ENCODE assay signal across 8 cellular contexts in genomic region chr17:44187131-44187899, GRCh38. TPM values are rescaled to one million over a fixed set of nuclear protein-coding genes. Genes with fewer than 3 reads are reported as not detected.
DNase-seq lines count a peak whose midpoint lies in the region; ATAC-seq and TF ChIP-seq lines count a peak whose summit lies in the region.

No MANE protein-coding gene starts in this region.

- TSS peak; percentile 57 for BruUV-seq in IMR-90 (replicated peaks; lab: Mats Ljungman, UMichigan)

- 0 out of 2 replicates have a peak, but pooled peaks cover 4% of the 10 kb centered on the region for H3K9me1 ChIP-seq in IMR-90 (ENCODE audit: insufficient read depth, low read length)

- peaks cover 27% of the 10 kb centered on the region for H3K36me3 ChIP-seq in IMR-90 (ENCODE audit: control insufficient read depth, insufficient read depth, low read length)
- peaks cover 38% of the 10 kb centered on the region for H3K36me3 ChIP-seq in left ventricle myocardium inferior
- H3K36me3 ChIP-seq in skeletal muscle satellite cell (ENCODE audit: insufficient read depth, low read length) = peaks cover 33% of the 10 kb centered on the region

- peak overlapping the region; percentile 100 for H4K91ac ChIP-seq in IMR-90 (ENCODE audit: insufficient read depth, low read depth, low read length)

- no peaks in the 10 kb centered on the region for H3K9me3 Mint-ChIP-seq in activated naive CD4-positive, alpha-beta T cell treated with anti-CD3 and anti-CD28 coated beads, Interleukin-2, amount 50 U/mL, for 72 hours

- CTCF ChIA-PET in IMR-90 (lab: Yijun Ruan, JAX) = no interaction called here

- H2AFZ ChIP-seq in IMR-90 (replicated peaks; ENCODE audit: low read length, poor library complexity) = peak overlapping the region; percentile 91

- TF ChIP-seq CTCF in GM12865 (IDR thresholded peaks at IDR 0.05; ENCODE audit: insufficient read depth, low read depth, low read length, missing control alignments) (no peak), IMR-90 (conservative IDR thresholded peaks at IDR 0.05; ENCODE audit: low read depth, low read length) (no peak), left ventricle myocardium inferior (IDR thresholded peaks at IDR 0.05; ENCODE audit: borderline replicate concordance) (no peak)

- peaks cover 30 to 67% of the 10 kb centered on the region in 2 experiments for H3K79me1 ChIP-seq in IMR-90 (ENCODE audit: low read depth in 1 of 2, low read length in 2 of 2)

- peaks cover 7% of the 10 kb centered on the region for H4K20me1 ChIP-seq in IMR-90 (ENCODE audit: insufficient read depth, low read length)

- H3K4ac ChIP-seq in IMR-90 (ENCODE audit: low read depth, low read length) = peak overlapping the region; percentile 99

- H3K14ac ChIP-seq in IMR-90 (replicated peaks; ENCODE audit: low read depth, low read length) = peak overlapping the region; percentile 100

- peak overlapping the region; percentile 96 for H3K27ac ChIP-seq in IMR-90 (ENCODE audit: insufficient read depth, low read length)
- H3K27ac ChIP-seq in left ventricle myocardium inferior (replicated peaks) = peak overlapping the region; percentile 99

- TF ChIP-seq POLR2A in IMR-90 (IDR thresholded peaks at IDR 0.05; ENCODE audit: low read depth, low read length) = peak; percentile 60

- H3K4me2 ChIP-seq in IMR-90 (ENCODE audit: low read depth, low read length) = peak overlapping the region; percentile 91
- peak overlapping the region; percentile 91 for H3K4me2 ChIP-seq in skeletal muscle satellite cell (ENCODE audit: low read length)

- H2BK20ac ChIP-seq in IMR-90 (ENCODE audit: low read depth, low read length) = peak overlapping the region; percentile 97

- ATAC-seq in GM21528 (IDR thresholded peaks at IDR 0.05; ENCODE audit: low FRiP score, unreplicated experiment) = peak; percentile 54
- ATAC-seq in IMR-90 (ENCODE audit: low read depth) = peak; percentile 75
- peak; percentile 57 to 67 for ATAC-seq in activated naive CD4-positive, alpha-beta T cell treated with anti-CD3 and anti-CD28 coated beads, Interleukin-2, amount 50 U/mL, for 72 hours

- WGBS in IMR-90 (ENCODE audit: extremely low coverage in 2 of 2, insufficient read length in 1 of 2), 2 experiments = 0% methylated on average over 10 of the region's 32 CpGs; no CpG with 5 or more reads in 1 of the 2 experiments

- intact Hi-C loops in IMR-90 (cut with micrococcal nuclease) = no loop called here
- intact Hi-C loops in left ventricle myocardium inferior (cut with micrococcal nuclease) = no loop called here

- peak overlapping the region; percentile 98 for H3K18ac ChIP-seq in IMR-90 (ENCODE audit: low read depth, low read length)

- dilution Hi-C loops in IMR-90 (cut with HindIII; ENCODE audit: low sequenced_read_pairs, unreplicated experiment) = no loop called here

- H3K23ac ChIP-seq in IMR-90 (ENCODE audit: low read depth, low read length) = peak overlapping the region; percentile 99

- peak overlapping the region; percentile 91 to 98 for H3K27ac Mint-ChIP-seq in activated naive CD4-positive, alpha-beta T cell treated with anti-CD3 and anti-CD28 coated beads, Interleukin-2, amount 50 U/mL, for 72 hours

- POLR2A ChIA-PET in IMR-90 (lab: Charles Lee; ENCODE audit: unreplicated experiment) = interaction anchor here (0.5 to 1.0 kb wide), 3 partner anchors 11 to 19 kb away, joined by 3 to 4 read pairs (median 4); no protein-coding TSS in a partner anchor

- H3K36me3 Mint-ChIP-seq in activated naive CD4-positive, alpha-beta T cell treated with anti-CD3 and anti-CD28 coated beads, Interleukin-2, amount 50 U/mL, for 72 hours = peaks cover 18 to 26% of the 10 kb centered on the region in 2 donors

- H3K56ac ChIP-seq in IMR-90 (ENCODE audit: extremely low read depth, insufficient read depth, low read length) = peak overlapping the region; percentile 100

- peak overlapping the region; percentile 98 for H4K5ac ChIP-seq in IMR-90 (ENCODE audit: low read depth, low read length)

- H2BK15ac ChIP-seq in IMR-90 (ENCODE audit: low read depth, low read length) = peak overlapping the region; percentile 98; the same call in 2 of the 3 replicates

- H3K9ac ChIP-seq in IMR-90 (ENCODE audit: low read depth, low read length) (peak overlapping the region; percentile 98), skeletal muscle satellite cell (ENCODE audit: low read depth, low read length) (peak overlapping the region; percentile 95)

- H2AK9ac ChIP-seq in IMR-90 (replicated peaks; ENCODE audit: low read depth, low read length, poor library complexity) = peak overlapping the region; percentile 97

- H3K27me3 ChIP-seq in IMR-90 (ENCODE audit: control insufficient read depth, insufficient read depth, low read length) = no peaks in the 10 kb centered on the region
- H3K27me3 ChIP-seq in left ventricle myocardium inferior (ENCODE audit: low read depth) = no peaks in the 10 kb centered on the region
- no peaks in the 10 kb centered on the region for H3K27me3 ChIP-seq in skeletal muscle satellite cell (ENCODE audit: control insufficient read depth, insufficient read depth, low read length)

- peak overlapping the region; percentile 97 to 100 for H4K8ac ChIP-seq in IMR-90 (ENCODE audit: low read depth in 2 of 2, low read length in 2 of 2)

- in situ Hi-C loops in IMR-90 (cut with MboI; ENCODE audit: low sequenced_read_pairs) = no loop called here

- H3K4me1 ChIP-seq in IMR-90 (ENCODE audit: control insufficient read depth, insufficient read depth, low read length) (peaks cover 2% of the 10 kb centered on the region; the same call in 1 of the 2 replicates), left ventricle myocardium inferior (peaks cover 40% of the 10 kb centered on the region), skeletal muscle satellite cell (ENCODE audit: control insufficient read depth, insufficient read depth, low read length) (peaks cover 16% of the 10 kb centered on the region)

- H2BK5ac ChIP-seq in IMR-90 (ENCODE audit: low read depth, low read length, poor library complexity, severe bottlenecking) = peak overlapping the region; percentile 97

- TF ChIP-seq RAD21 in IMR-90 (IDR thresholded peaks at IDR 0.05; ENCODE audit: low read length) = no peak

- no peaks in the 10 kb centered on the region for H3K9me3 ChIP-seq in IMR-90 (ENCODE audit: control insufficient read depth, insufficient read depth, low read length)
- H3K9me3 ChIP-seq in left ventricle myocardium inferior (replicated peaks) = no peaks in the 10 kb centered on the region
- no peaks in the 10 kb centered on the region for H3K9me3 ChIP-seq in skeletal muscle satellite cell (replicated peaks; ENCODE audit: low read length)

- H2AK5ac ChIP-seq in IMR-90 (ENCODE audit: low read depth, low read length) = peak overlapping the region; percentile 89

- H2BK120ac ChIP-seq in IMR-90 (ENCODE audit: low read depth, low read length) = peak overlapping the region; percentile 99

- peak; percentile 44 for DNase-seq in GM12865 (ENCODE audit: low read depth)
- DNase-seq in IMR-90 = peak; percentile 46
- no peak for DNase-seq in activated naive CD4-positive, alpha-beta T cell treated with anti-CD3 and anti-CD28 coated beads, Interleukin-2, amount 50 U/mL, for 72 hours (ENCODE audit: low spot score in 2 of 2)
- DNase-seq in left ventricle myocardium inferior = no peak
- no peak for DNase-seq in NCI-H1694 (lab: John Stamatoyannopoulos, UW)
- DNase-seq in activated CD4-positive, alpha-beta T cell treated with anti-CD3 and anti-CD28 coated beads for 1 hour = no peak

- peak overlapping the region; percentile 85 for H3K4me3 ChIP-seq in GM12865 (ENCODE audit: low read depth, low read length)
- peak overlapping the region; percentile 67 for H3K4me3 ChIP-seq in IMR-90 (ENCODE audit: insufficient read depth, low read depth, low read length)
- peak overlapping the region; percentile 93 for H3K4me3 ChIP-seq in left ventricle myocardium inferior
- peak overlapping the region; percentile 85 for H3K4me3 ChIP-seq in skeletal muscle satellite cell (ENCODE audit: low read length)

RNA-seq across cellular contexts. Expression of gene TMUB2, which starts 0.5 kb away (rescaled TPM):
- total RNA-seq in IMR-90 (2012; rRNA removed) = 16.5 and 17.8 TPM in 2 replicates
- 42.5 and 43.6 TPM in 2 replicates for polyA plus RNA-seq in IMR-90 (2012; rRNA removed)
- polyA plus RNA-seq in IMR-90 (2012; cell fraction: cytosol; rRNA removed) = 20.7 and 37.7 TPM in 2 replicates
- 191 and 195 TPM in 2 replicates for polyA plus RNA-seq in IMR-90 (2012; cell fraction: nucleus; rRNA removed; ENCODE audit: low replicate concordance)
- total RNA-seq in activated naive CD4-positive, alpha-beta T cell treated with anti-CD3 and anti-CD28 coated beads, Interleukin-2, amount 50 U/mL, for 72 hours = 10 to 100 TPM; 27.4 to 50.4 TPM
- total RNA-seq in left ventricle myocardium inferior = 20.9 TPM
- total RNA-seq in skeletal muscle satellite cell (2012; rRNA removed) = 13.4 and 15.1 TPM in 2 replicates

RNA-seq across cellular contexts. Expression of gene ATXN7L3, which starts 12.4 kb away (rescaled TPM):
- total RNA-seq in IMR-90 (2012; rRNA removed) (17.2 and 17.5 TPM in 2 replicates), left ventricle myocardium inferior (28.7 TPM)
- polyA plus RNA-seq in IMR-90 (2012; rRNA removed) = 38.3 and 40.9 TPM in 2 replicates
- polyA plus RNA-seq in IMR-90 (2012; cell fraction: cytosol; rRNA removed) = 28.3 and 33.9 TPM in 2 replicates
- polyA plus RNA-seq in IMR-90 (2012; cell fraction: nucleus; rRNA removed; ENCODE audit: low replicate concordance) = 91.0 and 111 TPM in 2 replicates
- total RNA-seq in activated naive CD4-positive, alpha-beta T cell treated with anti-CD3 and anti-CD28 coated beads, Interleukin-2, amount 50 U/mL, for 72 hours = 10 to 100 TPM; 81.1 to 94.4 TPM
- total RNA-seq in skeletal muscle satellite cell (2012; rRNA removed) = 22.1 and 26.2 TPM in 2 replicates

RNA-seq across cellular contexts. Expression of gene ASB16, which starts 16.8 kb away (rescaled TPM):
- total RNA-seq in IMR-90 (2012; rRNA removed) (not detected in 2 replicates), left ventricle myocardium inferior (12.9 TPM)
- 0.05 and 0.06 TPM in 2 replicates for polyA plus RNA-seq in IMR-90 (2012; rRNA removed)
- polyA plus RNA-seq in IMR-90 (2012; cell fraction: cytosol; rRNA removed) = 0.04 and 0.13 TPM in 2 replicates
- polyA plus RNA-seq in IMR-90 (2012; cell fraction: nucleus; rRNA removed; ENCODE audit: low replicate concordance) = 0.15 and 0.34 TPM in 2 replicates
- under 1 TPM; 0.39 to 0.52 TPM for total RNA-seq in activated naive CD4-positive, alpha-beta T cell treated with anti-CD3 and anti-CD28 coated beads, Interleukin-2, amount 50 U/mL, for 72 hours
- under 0.01 TPM in 1 of 2 replicates, not detected in the other for total RNA-seq in skeletal muscle satellite cell (2012; rRNA removed)

RNA-seq across cellular contexts. Expression of gene UBTF, which starts 32.2 kb away (rescaled TPM):
- total RNA-seq in IMR-90 (2012; rRNA removed) = 42.1 and 49.4 TPM in 2 replicates
- polyA plus RNA-seq in IMR-90 (2012; rRNA removed) = 25.6 and 29.7 TPM in 2 replicates
- 13.0 and 21.5 TPM in 2 replicates for polyA plus RNA-seq in IMR-90 (2012; cell fraction: cytosol; rRNA removed)
- polyA plus RNA-seq in IMR-90 (2012; cell fraction: nucleus; rRNA removed; ENCODE audit: low replicate concordance) = 19.8 and 33.5 TPM in 2 replicates
- 100 to 1,000 TPM; 112 to 134 TPM for total RNA-seq in activated naive CD4-positive, alpha-beta T cell treated with anti-CD3 and anti-CD28 coated beads, Interleukin-2, amount 50 U/mL, for 72 hours
- 53.9 TPM for total RNA-seq in left ventricle myocardium inferior
- total RNA-seq in skeletal muscle satellite cell (2012; rRNA removed) = 44.3 and 44.4 TPM in 2 replicates

RNA-seq across cellular contexts. Expression of gene HROB, which starts 45.6 kb away (rescaled TPM):
- total RNA-seq in IMR-90 (2012; rRNA removed) (2.8 and 3.2 TPM in 2 replicates), left ventricle myocardium inferior (0.27 TPM)
- polyA plus RNA-seq in IMR-90 (2012; rRNA removed) = 4.0 and 4.4 TPM in 2 replicates
- 1.8 TPM in 2 replicates for polyA plus RNA-seq in IMR-90 (2012; cell fraction: cytosol; rRNA removed)
- 6.9 and 8.0 TPM in 2 replicates for polyA plus RNA-seq in IMR-90 (2012; cell fraction: nucleus; rRNA removed; ENCODE audit: low replicate concordance)
- total RNA-seq in activated naive CD4-positive, alpha-beta T cell treated with anti-CD3 and anti-CD28 coated beads, Interleukin-2, amount 50 U/mL, for 72 hours = 10 to 100 TPM; 23.7 to 25.0 TPM
- total RNA-seq in skeletal muscle satellite cell (2012; rRNA removed) = 2.8 and 3.9 TPM in 2 replicates

Comparison
In these comparisons a context has a peak if more than half of its experiments do, and no peak if none do; other contexts are left out.
1. DNase-seq: peak in GM12865 (single experiment) and IMR-90 (single experiment); none in activated naive CD4-positive, alpha-beta T cell treated with anti-CD3 and anti-CD28 coated beads, Interleukin-2, amount 50 U/mL, for 72 hours (0 of 2), left ventricle myocardium inferior (single experiment), NCI-H1694 (single experiment) and activated CD4-positive, alpha-beta T cell treated with anti-CD3 and anti-CD28 coated beads for 1 hour (single experiment).
2. Peak in every context shown above with its lines, with median percentiles within 50 percentile points of each other: H3K4me3 ChIP-seq and ATAC-seq.